ENCODE assay signal across 8 cellular contexts in the genomic region with DNA sequence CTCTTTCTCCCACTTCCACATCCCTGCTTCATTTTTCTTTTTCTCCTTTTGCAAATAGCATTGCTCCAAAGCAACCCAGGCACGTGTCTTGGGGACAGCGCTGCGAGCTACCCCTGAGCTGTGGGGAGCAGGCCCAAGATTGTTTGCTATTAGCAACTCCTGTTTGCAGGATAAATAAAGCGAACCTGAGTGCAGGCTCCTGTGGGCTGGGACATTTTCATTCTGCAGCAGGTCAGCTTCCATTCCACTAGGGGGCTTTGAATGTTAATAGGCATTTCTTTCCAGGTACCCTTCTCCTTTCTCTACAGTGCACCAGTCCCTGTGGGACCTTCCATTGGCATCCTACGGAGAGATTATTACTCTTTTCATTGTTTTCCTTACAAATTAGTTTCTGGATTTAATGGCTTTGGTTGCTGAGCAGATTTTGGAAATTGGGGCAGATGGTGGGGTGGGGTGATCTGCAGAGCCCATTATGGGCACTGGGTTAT.
DNase-seq lines count a peak whose midpoint lies in the region; ATAC-seq and TF ChIP-seq lines count a peak whose summit lies in the region.

No MANE protein-coding gene starts in this region.

- no peak for ATAC-seq in HG03439 (IDR thresholded peaks at IDR 0.05; ENCODE audit: unreplicated experiment)

- CTCF ChIA-PET in RWPE1 (lab: Yijun Ruan, JAX): interaction anchor here (0.6 to 1.2 kb wide), 7 partner anchors 9 to 1465 kb away, joined by 3 to 5 read pairs (median 4); no protein-coding TSS in a partner anchor

- no peak overlapping the region for H3K27ac ChIP-seq in RWPE1

- no peak for DNase-seq in AG09309 (ENCODE audit: low read depth)
- DNase-seq in GM20000 (ENCODE audit: low spot score): peak; percentile 24
- DNase-seq in RWPE1 (ENCODE audit: low spot score): peak; percentile 51
- no peak for DNase-seq in AG08396 (ENCODE audit: low spot score)
- DNase-seq in NCI-H2029 (lab: John Stamatoyannopoulos, UW): no peak
- no peak for DNase-seq in activated CD4-positive, alpha-beta T cell treated with anti-CD3 and anti-CD28 coated beads for 4 hours

- H3K4me3 ChIP-seq in AG09309 (ENCODE audit: control insufficient read depth, low read depth, low read length) (no peak overlapping the region), iPS-11a (ENCODE audit: low read depth, low read length) (peak overlapping the region; percentile 40)

- peak; percentile 51 for TF ChIP-seq CTCF in AG09309 (IDR thresholded peaks at IDR 0.05; ENCODE audit: control insufficient read depth, insufficient read depth, low read depth, low read length, missing control alignments)
- peak; percentile 33 for TF ChIP-seq CTCF in GM20000 (IDR thresholded peaks at IDR 0.05; ENCODE audit: extremely low read depth, missing control alignments)
- TF ChIP-seq CTCF in RWPE1 (conservative IDR thresholded peaks at IDR 0.05; ENCODE audit: low read depth): peak; percentile 30; the same call in 1 of the 2 replicates

- POLR2A ChIA-PET in RWPE1 (lab: Yijun Ruan, JAX; ENCODE audit: low non-redundant PET): no interaction called here

Comparison
In these comparisons a context has a peak if more than half of its experiments do, and no peak if none do; other contexts are left out.
1. DNase-seq: peak in GM20000 (single experiment) and RWPE1 (single experiment); none in AG09309 (single experiment), AG08396 (single experiment), NCI-H2029 (single experiment) and activated CD4-positive, alpha-beta T cell treated with anti-CD3 and anti-CD28 coated beads for 4 hours (0 of 2).
2. Peak in every context shown above with its lines, with median percentiles within 50 percentile points of each other: CTCF ChIP-seq.